Comparison of ENCODE assay signal across 19 cellular contexts in the genomic region with DNA sequence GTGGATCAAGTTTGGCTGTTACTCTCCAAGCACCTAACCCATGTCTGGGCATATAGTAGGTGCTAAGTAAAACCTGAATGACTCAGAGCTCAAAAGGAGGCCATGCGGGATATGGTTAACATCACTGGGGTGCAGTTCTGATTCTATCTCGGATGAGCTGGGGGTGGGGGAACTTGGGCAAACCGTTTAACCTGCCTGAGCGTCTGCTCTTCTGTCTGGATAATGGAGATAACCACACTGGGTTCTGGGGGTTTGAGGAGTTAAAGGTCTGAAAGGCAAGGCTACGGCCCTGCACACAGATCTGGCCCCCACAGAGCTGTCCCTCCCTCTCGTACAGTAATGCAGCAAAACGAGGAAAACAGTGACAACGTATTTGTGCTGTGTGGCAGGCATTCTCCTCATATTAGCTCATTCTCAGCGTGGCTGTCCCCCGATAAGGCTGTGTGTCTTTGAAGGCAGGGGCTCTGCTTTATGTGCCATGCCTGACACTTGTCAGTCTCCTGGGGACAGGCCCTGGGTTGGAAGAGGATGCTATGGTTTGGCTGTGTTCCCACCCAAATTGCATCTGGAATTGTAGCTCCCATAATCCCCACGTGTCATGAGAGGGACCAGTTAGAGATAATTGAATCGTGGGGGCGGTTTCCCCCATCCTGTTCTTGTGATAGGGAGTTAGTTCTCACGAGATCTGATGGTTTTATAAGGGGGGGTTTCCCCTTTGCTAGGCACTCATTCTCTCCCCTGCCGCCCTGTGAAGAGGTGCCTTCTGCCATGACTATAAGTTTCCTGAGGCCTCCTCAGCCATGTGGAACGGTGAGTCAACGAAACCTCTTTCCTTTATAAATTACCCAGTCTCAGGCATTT. TPM values are rescaled to one million over a fixed set of nuclear protein-coding genes. Genes with fewer than 3 reads are reported as not detected.
DNase-seq lines count a peak whose midpoint lies in the region; ATAC-seq and TF ChIP-seq lines count a peak whose summit lies in the region.
"Had no signal": no experiment of that assay in that cellular context is flagged by ENCODE, and none has a peak within 500 bp of the region (broad histone marks: within the 10 kb centered on the region; RNA-seq: fewer than 3 reads in every experiment).

No MANE protein-coding gene starts in this region.

- H3K9me3 Mint-ChIP-seq in MCF 10A (ENCODE audit: unreplicated experiment): no peaks in the 10 kb centered on the region
- H3K9me3 Mint-ChIP-seq in activated naive CD8-positive, alpha-beta T cell treated with anti-CD3 and anti-CD28 coated beads, Interleukin-2, amount 50 U/mL, for 24 hours: peaks cover 6% of the 10 kb centered on the region
- H3K9me3 Mint-ChIP-seq in stimulated activated effector memory CD8-positive, alpha-beta T cell treated with anti-CD3 and anti-CD28 coated beads, Interleukin-12 subunit alpha, Interleukin-12 subunit beta, amount 100 ng/mL, for 72 hours: no peaks in the 10 kb centered on the region
- H3K9me3 Mint-ChIP-seq: effector memory CD8-positive, alpha-beta T cell had no signal

- H3K4me3 ChIP-seq in breast epithelium: no peak overlapping the region
- no peak overlapping the region for H3K4me3 ChIP-seq in Panc1 (ENCODE audit: low read depth in 2 of 2, low read length in 2 of 2)
- H3K4me3 ChIP-seq: sigmoid colon, SK-N-MC had no signal

- peaks cover 0 to 14% of the 10 kb centered on the region in 2 donors for H3K4me1 ChIP-seq in breast epithelium
- peaks cover 33% of the 10 kb centered on the region for H3K4me1 ChIP-seq in Panc1 (ENCODE audit: control insufficient read depth, insufficient read depth, low read length)

- no peak for ATAC-seq in Panc1
- ATAC-seq in activated naive CD8-positive, alpha-beta T cell treated with anti-CD3 and anti-CD28 coated beads, Interleukin-2, amount 50 U/mL, for 24 hours: peak; percentile 38
- ATAC-seq in stimulated activated effector memory CD8-positive, alpha-beta T cell treated with anti-CD3 and anti-CD28 coated beads, Interleukin-12 subunit alpha, Interleukin-12 subunit beta, amount 100 ng/mL, for 72 hours: no peak
- no peak for ATAC-seq in GM19395 (IDR thresholded peaks at IDR 0.05; ENCODE audit: unreplicated experiment)
- ATAC-seq: effector memory CD8-positive, alpha-beta T cell; HCT116 had no signal

- no peak overlapping the region for H3K4me3 Mint-ChIP-seq in MCF 10A (ENCODE audit: unreplicated experiment)
- H3K4me3 Mint-ChIP-seq in activated naive CD8-positive, alpha-beta T cell treated with anti-CD3 and anti-CD28 coated beads, Interleukin-2, amount 50 U/mL, for 24 hours: no peak overlapping the region
- H3K4me3 Mint-ChIP-seq in stimulated activated effector memory CD8-positive, alpha-beta T cell treated with anti-CD3 and anti-CD28 coated beads, Interleukin-12 subunit alpha, Interleukin-12 subunit beta, amount 100 ng/mL, for 72 hours: no peak overlapping the region

- no peaks in the 10 kb centered on the region for H3K4me1 Mint-ChIP-seq in MCF 10A (ENCODE audit: insufficient read depth, unreplicated experiment)
- peaks cover 36% of the 10 kb centered on the region for H3K4me1 Mint-ChIP-seq in activated naive CD8-positive, alpha-beta T cell treated with anti-CD3 and anti-CD28 coated beads, Interleukin-2, amount 50 U/mL, for 24 hours
- peaks cover 28% of the 10 kb centered on the region for H3K4me1 Mint-ChIP-seq in stimulated activated effector memory CD8-positive, alpha-beta T cell treated with anti-CD3 and anti-CD28 coated beads, Interleukin-12 subunit alpha, Interleukin-12 subunit beta, amount 100 ng/mL, for 72 hours

- H3K27ac ChIP-seq in breast epithelium (peak overlapping the region; percentile 71 to 85), Panc1 (ENCODE audit: low read length) (peak overlapping the region; percentile 41; the same call in 1 of the 2 replicates)
- H3K27ac ChIP-seq: WERI-Rb-1 had no signal

- TF ChIP-seq CTCF in breast epithelium (IDR thresholded peaks at IDR 0.05) (no peak), MCF 10A (IDR thresholded peaks at IDR 0.05; ENCODE audit: unreplicated experiment) (no peak), Panc1 (IDR thresholded peaks at IDR 0.05) (no peak)

- CTCF ChIA-PET in MCF 10A (lab: Yijun Ruan, JAX) (interaction anchor here (0.5 to 4.2 kb wide), 16 partner anchors 12 to 1583 kb away, joined by 3 to 52 read pairs (median 4); no protein-coding TSS in a partner anchor), Panc1 (lab: Charles Lee) (interaction anchor here (0.6 kb wide), 1 partner anchor 164 kb away, joined by 3 read pairs; no protein-coding TSS in a partner anchor)

- POLR2A ChIA-PET in MCF 10A (lab: Yijun Ruan, JAX) (interaction anchor here (1.2 to 3.4 kb wide), 4 partner anchors 14 to 164 kb away, joined by 4 to 17 read pairs (median 6); no protein-coding TSS in a partner anchor), Panc1 (lab: Charles Lee) (interaction anchor here (0.6 kb wide), 1 partner anchor 117 kb away, joined by 5 read pairs; no protein-coding TSS in a partner anchor)

- in situ Hi-C loops in Panc1 (cut with HindIII; ENCODE audit: low pct_unique_long_range_greater_than_20kb, low sequenced_read_pairs): no loop called here

- H3K9me3 ChIP-seq in breast epithelium (no peaks in the 10 kb centered on the region), Panc1 (ENCODE audit: control insufficient read depth, insufficient read depth, low read depth, low read length) (no peaks in the 10 kb centered on the region)
- H3K9me3 ChIP-seq: sigmoid colon had no signal

- no TSS peak for BruUV-seq in MCF 10A (replicated peaks; lab: Mats Ljungman, UMichigan)
- BruUV-seq in Panc1 (replicated peaks; lab: Mats Ljungman, UMichigan): no TSS peak

- H3K36me3 ChIP-seq in breast epithelium (no peaks in the 10 kb centered on the region), Panc1 (ENCODE audit: control insufficient read depth, insufficient read depth, low read length) (peaks cover 5% of the 10 kb centered on the region)

- H3K27me3 ChIP-seq in breast epithelium (no peaks in the 10 kb centered on the region), Panc1 (ENCODE audit: control insufficient read depth, insufficient read depth, low read length) (no peaks in the 10 kb centered on the region)
- H3K27me3 ChIP-seq: sigmoid colon had no signal

- intact Hi-C loops in breast epithelium (cut with DNase I; ENCODE audit: low total_unique reads): loop anchor here (5.0 to 10.0 kb wide), 2 partner anchors 48 to 166 kb away; a partner anchor contains a TSS
- intact Hi-C loops in MCF 10A (cut with micrococcal nuclease): no loop called here
- intact Hi-C loops in Panc1 (cut with micrococcal nuclease; ENCODE audit: unreplicated experiment): loop anchor here (10.0 kb wide), 1 partner anchor 186 kb away; no protein-coding TSS in a partner anchor

- TF ChIP-seq POLR2A in breast epithelium (IDR thresholded peaks at IDR 0.05): no peak

- peaks cover 52% of the 10 kb centered on the region for H3K36me3 Mint-ChIP-seq in MCF 10A (ENCODE audit: insufficient read depth, unreplicated experiment)
- H3K36me3 Mint-ChIP-seq in activated naive CD8-positive, alpha-beta T cell treated with anti-CD3 and anti-CD28 coated beads, Interleukin-2, amount 50 U/mL, for 24 hours (ENCODE audit: low read depth): peaks cover 37% of the 10 kb centered on the region
- peaks cover 99% of the 10 kb centered on the region for H3K36me3 Mint-ChIP-seq in stimulated activated effector memory CD8-positive, alpha-beta T cell treated with anti-CD3 and anti-CD28 coated beads, Interleukin-12 subunit alpha, Interleukin-12 subunit beta, amount 100 ng/mL, for 72 hours

- no peaks in the 10 kb centered on the region for H3K27me3 Mint-ChIP-seq in MCF 10A (ENCODE audit: insufficient read depth, unreplicated experiment)
- no peaks in the 10 kb centered on the region for H3K27me3 Mint-ChIP-seq in activated naive CD8-positive, alpha-beta T cell treated with anti-CD3 and anti-CD28 coated beads, Interleukin-2, amount 50 U/mL, for 24 hours
- H3K27me3 Mint-ChIP-seq: effector memory CD8-positive, alpha-beta T cell had no signal

- no peak overlapping the region for H3K27ac Mint-ChIP-seq in MCF 10A (ENCODE audit: low read depth, unreplicated experiment)
- peak overlapping the region; percentile 78 for H3K27ac Mint-ChIP-seq in activated naive CD8-positive, alpha-beta T cell treated with anti-CD3 and anti-CD28 coated beads, Interleukin-2, amount 50 U/mL, for 24 hours
- peak overlapping the region; percentile 85 for H3K27ac Mint-ChIP-seq in stimulated activated effector memory CD8-positive, alpha-beta T cell treated with anti-CD3 and anti-CD28 coated beads, Interleukin-12 subunit alpha, Interleukin-12 subunit beta, amount 100 ng/mL, for 72 hours

- DNase-seq in breast epithelium (ENCODE audit: low spot score in 2 of 2) (no peak), MCF 10A (ENCODE audit: unreplicated experiment) (no peak), Panc1 (ENCODE audit: low read depth, low spot score) (no peak), NCI-H345 (lab: John Stamatoyannopoulos, UW) (no peak), NCI-H2196 treated with DMSO at 0.1 percent for 48 hours (lab: John Stamatoyannopoulos, UW; ENCODE audit: unreplicated experiment) (no peak)
- DNase-seq in activated naive CD8-positive, alpha-beta T cell treated with anti-CD3 and anti-CD28 coated beads, Interleukin-2, amount 50 U/mL, for 24 hours: peak; percentile 42
- no peak for DNase-seq in stimulated activated effector memory CD8-positive, alpha-beta T cell treated with anti-CD3 and anti-CD28 coated beads, Interleukin-12 subunit alpha, Interleukin-12 subunit beta, amount 100 ng/mL, for 72 hours (ENCODE audit: low spot score in 2 of 2)
- DNase-seq: effector memory CD8-positive, alpha-beta T cell; mesendoderm; NCI-H146; NCI-H446; nucleus accumbens; sigmoid colon; WERI-Rb-1 had no signal

RNA-seq across cellular contexts. Expression of a gene that starts 6.8 kb away (rescaled TPM):
- 10 to 100 TPM; 15.7 to 81.0 (median 23.7) TPM for total RNA-seq in breast epithelium
- total RNA-seq in MCF 10A (2022): 5.7 and 6.3 TPM in 2 replicates
- 21.7 TPM for total RNA-seq in Panc1 (2021; ENCODE audit: unreplicated experiment)
- polyA plus RNA-seq in Panc1 (2012; ENCODE audit: insufficient read length): 41.3 TPM

RNA-seq across cellular contexts. Expression of a gene that starts 47.3 kb away (rescaled TPM):
- 10 to 100 TPM in 2 of 3 donors, 1 to 10 TPM in 1; 5.8 to 35.3 (median 34.4) TPM for total RNA-seq in breast epithelium
- total RNA-seq in MCF 10A (2022): 10.8 and 21.0 TPM in 2 replicates
- total RNA-seq in Panc1 (2021; ENCODE audit: unreplicated experiment): 59.4 TPM
- polyA plus RNA-seq in Panc1 (2012; ENCODE audit: insufficient read length): 53.4 TPM

RNA-seq across cellular contexts. Expression of a gene that starts 49.7 kb away (rescaled TPM):
- total RNA-seq in breast epithelium: not detected
- total RNA-seq in MCF 10A (2022): not detected in 2 replicates
- total RNA-seq in Panc1 (2021; ENCODE audit: unreplicated experiment): not detected
- not detected for polyA plus RNA-seq in Panc1 (2012; ENCODE audit: insufficient read length)
- total RNA-seq: fibroblast of villous mesenchyme, LHCN-M2, sigmoid colon had no signal
- polyA plus RNA-seq: sigmoid colon had no signal
